32 cellular contexts compared by ENCODE assay signal in genomic region chr19:43308244-43308815, GRCh38.
"Had no signal": no experiment of that assay in that cellular context is flagged by ENCODE, and none has a peak within 500 bp of the region (broad histone marks: within the 10 kb centered on the region; RNA-seq: fewer than 3 reads in every experiment).

No MANE protein-coding gene starts in this region.

- DNase-seq: activated CD4-positive, alpha-beta memory T cell treated with anti-CD3 and anti-CD28 coated beads, Interleukin-2, amount 10 ng/mL, durations not matched to agents 7 days and 5 days; activated CD4-positive, alpha-beta T cell treated with anti-CD3 and anti-CD28 coated beads for 1 hour; activated CD4-positive, alpha-beta T cell treated with anti-CD3 and anti-CD28 coated beads for 36 hours; activated CD4-positive, alpha-beta T cell treated with anti-CD3 and anti-CD28 coated beads for 48 hours; activated CD4-positive, alpha-beta T cell treated with anti-CD3 and anti-CD28 coated beads, Interleukin-2, amount 10 ng/mL, durations not matched to agents 7 days and 5 days; activated CD4-positive, alpha-beta T cell treated with anti-CD3 and anti-CD28 coated beads, Interleukin-2, amount 50 U/mL, for 48 hours; activated CD4-positive, CD25-positive, alpha-beta regulatory T cell; activated CD8-positive, alpha-beta memory T cell treated with anti-CD3 and anti-CD28 coated beads for 24 hours; activated CD8-positive, alpha-beta memory T cell treated with anti-CD3 and anti-CD28 coated beads, Interleukin-2, amount 10 ng/mL, durations not matched to agents 7 days and 5 days; activated CD8-positive, alpha-beta memory T cell treated with anti-CD3 and anti-CD28 coated beads, Interleukin-2, amount 50 U/mL, for 48 hours; activated CD8-positive, alpha-beta T cell treated with anti-CD3 and anti-CD28 coated beads, Interleukin-2, amount 10 ng/mL, durations not matched to agents 7 days and 5 days; activated effector memory CD4-positive, alpha-beta T cell treated with Interleukin-2 at 50 U/mL for 16 hours; activated gamma-delta T cell; activated naive CD4-positive, alpha-beta T cell treated with anti-CD3 and anti-CD28 coated beads, Interleukin-2, amount 10 ng/mL, durations not matched to agents 7 days and 5 days; activated naive CD4-positive, alpha-beta T cell treated with Interleukin-2 at 50 U/mL for 16 hours; activated naive CD8-positive, alpha-beta T cell treated with anti-CD3 and anti-CD28 coated beads, Interleukin-2, amount 10 ng/mL, durations not matched to agents 7 days and 5 days; activated naive CD8-positive, alpha-beta T cell treated with anti-CD3 and anti-CD28 coated beads, Interleukin-2, amount 50 U/mL, for 24 hours; activated T-cell treated with anti-CD3 and anti-CD28 coated beads, Interleukin-2, amount 50 U/mL, for 24 hours; activated T-cell treated with anti-CD3 and anti-CD28 coated beads, Interleukin-2, amount 50 U/mL, for 48 hours; amygdala; anterior cingulate cortex; caudate nucleus; cerebellar nuclear complex; T-helper 2 cell; T-helper 9 cell had no signal

- H3K36me3 ChIP-seq: ascending aorta, cardiac muscle cell had no signal

- ATAC-seq: activated CD4-positive, alpha-beta T cell treated with anti-CD3 and anti-CD28 coated beads for 36 hours; activated CD4-positive, CD25-positive, alpha-beta regulatory T cell treated with anti-CD3 and anti-CD28 coated beads, Interleukin-2, amount 50 U/mL, for 24 hours; activated CD8-positive, alpha-beta memory T cell treated with anti-CD3 and anti-CD28 coated beads, Interleukin-2, amount 10 ng/mL, durations not matched to agents 7 days and 5 days; activated CD8-positive, alpha-beta T cell treated with anti-CD3 and anti-CD28 coated beads, Interleukin-2, amount 10 ng/mL, durations not matched to agents 7 days and 5 days; activated naive CD8-positive, alpha-beta T cell treated with anti-CD3 and anti-CD28 coated beads, Interleukin-2, amount 50 U/mL, for 24 hours; WTC11 had no signal

- H3K4me1 ChIP-seq: ascending aorta had no signal

- FAIRE-seq: bronchial epithelial cell, TTC549 had no signal

- H3K9me3 ChIP-seq: ascending aorta had no signal

- H3K4me3 ChIP-seq: ascending aorta, cardiac muscle cell had no signal

- H3K27me3 ChIP-seq: ascending aorta, cardiac muscle cell had no signal

- H3K27ac ChIP-seq: ascending aorta, cardiac muscle cell, VCaP had no signal
